ENCODE assay signal across 8 cellular contexts in the genomic region with DNA sequence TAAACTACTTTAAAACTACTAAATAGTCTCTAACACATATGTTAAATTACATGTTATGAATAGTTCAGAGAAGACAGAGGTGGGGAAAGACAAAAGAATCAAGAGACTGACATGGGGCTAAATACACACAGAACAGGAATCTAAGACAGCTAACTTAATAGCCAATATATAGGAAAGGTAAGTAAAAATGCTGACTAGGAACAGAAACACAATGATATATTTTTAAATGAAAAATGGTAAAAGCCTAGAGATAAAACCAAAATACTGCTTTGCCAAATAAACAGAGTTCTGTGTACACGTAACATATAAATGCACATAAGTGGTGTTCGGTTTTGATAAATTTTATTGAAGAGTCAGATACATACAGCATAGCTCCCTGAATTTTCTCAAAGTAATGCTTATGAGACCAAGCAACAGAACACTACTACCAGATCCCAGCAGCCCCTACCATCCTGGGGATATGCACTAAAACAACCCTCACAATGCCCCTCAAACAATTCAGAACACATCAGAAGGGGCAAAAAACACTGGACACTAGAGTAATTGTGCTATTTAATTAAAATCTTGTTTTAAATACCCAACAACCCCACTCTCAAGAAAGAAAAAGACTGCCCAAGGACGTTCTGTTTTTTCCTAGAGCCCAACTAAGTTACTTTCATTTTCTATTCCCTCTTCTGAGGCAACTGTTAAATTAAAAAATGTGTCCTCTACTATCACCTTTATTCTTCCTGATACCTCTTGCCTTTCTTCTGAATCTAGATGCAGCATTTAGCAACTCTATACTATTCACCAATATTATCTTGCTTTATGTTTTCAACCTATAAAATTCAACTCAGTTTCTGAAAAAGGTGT.
DNase-seq lines count a peak whose midpoint lies in the region; ATAC-seq, FAIRE-seq and TF ChIP-seq lines count a peak whose summit lies in the region.

No MANE protein-coding gene starts in this region.

- peaks cover 3% of the 10 kb centered on the region for H3K36me3 ChIP-seq in thoracic aorta

- H3K36me3 Mint-ChIP-seq in activated naive CD8-positive, alpha-beta T cell, result peaks cover 30% of the 10 kb centered on the region

- peak overlapping the region; percentile 80 for H3K4me3 Mint-ChIP-seq in activated naive CD8-positive, alpha-beta T cell

- no peaks in the 10 kb centered on the region for H3K27me3 ChIP-seq in thoracic aorta (replicated peaks; ENCODE audit: insufficient read depth)

- peak overlapping the region; percentile 64 for H3K4me3 ChIP-seq in thoracic aorta

- H3K4me1 ChIP-seq in thoracic aorta (ENCODE audit: control insufficient read depth in 1 of 2, low read depth in 2 of 2), result peaks cover 8 to 19% of the 10 kb centered on the region in 2 donors

- peak overlapping the region in 1 of 2 donors; percentile 13 for H3K27ac ChIP-seq in thoracic aorta

- H3K9me3 ChIP-seq in thoracic aorta, result no peaks in the 10 kb centered on the region

- peak; percentile 55 to 68 for ATAC-seq in activated CD4-positive, CD25-positive, alpha-beta regulatory T cell treated with anti-CD3 and anti-CD28 coated beads, Interleukin-2, amount 50 U/mL, for 24 hours
- ATAC-seq in thoracic aorta (ENCODE audit: insufficient number of reproducible peaks, low FRiP score, low read depth) (no peak), HG03442 (IDR thresholded peaks at IDR 0.05; ENCODE audit: unreplicated experiment) (no peak), HG03025 (IDR thresholded peaks at IDR 0.05; ENCODE audit: low FRiP score, unreplicated experiment) (no peak)

- peak; percentile 86 for FAIRE-seq in islet of Langerhans (lab: Jason Lieb, UNC)

- H3K27ac Mint-ChIP-seq in activated naive CD8-positive, alpha-beta T cell, result peak overlapping the region; percentile 90

- no peak for DNase-seq in activated CD4-positive, CD25-positive, alpha-beta regulatory T cell (lab: John Stamatoyannopoulos, UW)
- DNase-seq in thoracic aorta (ENCODE audit: low spot score), result no peak
- DNase-seq in cerebellar cortex (ENCODE audit: low spot score), result no peak

- no peaks in the 10 kb centered on the region for H3K27me3 Mint-ChIP-seq in activated naive CD8-positive, alpha-beta T cell

- peaks cover 55% of the 10 kb centered on the region for H3K4me1 Mint-ChIP-seq in activated naive CD8-positive, alpha-beta T cell (ENCODE audit: low read depth)

- no peaks in the 10 kb centered on the region for H3K9me3 Mint-ChIP-seq in activated naive CD8-positive, alpha-beta T cell (ENCODE audit: low read depth)

- TF ChIP-seq CTCF in thoracic aorta (IDR thresholded peaks at IDR 0.05), result no peak

Comparison
In these comparisons a context has a peak if more than half of its experiments do, and no peak if none do; other contexts are left out.
1. ATAC-seq: peak in activated CD4-positive, CD25-positive, alpha-beta regulatory T cell treated with anti-CD3 and anti-CD28 coated beads, Interleukin-2, amount 50 U/mL, for 24 hours (2 of 2); none in thoracic aorta (single experiment), HG03442 (single experiment) and HG03025 (single experiment).